17 cellular contexts compared by ENCODE assay signal in the genomic region with DNA sequence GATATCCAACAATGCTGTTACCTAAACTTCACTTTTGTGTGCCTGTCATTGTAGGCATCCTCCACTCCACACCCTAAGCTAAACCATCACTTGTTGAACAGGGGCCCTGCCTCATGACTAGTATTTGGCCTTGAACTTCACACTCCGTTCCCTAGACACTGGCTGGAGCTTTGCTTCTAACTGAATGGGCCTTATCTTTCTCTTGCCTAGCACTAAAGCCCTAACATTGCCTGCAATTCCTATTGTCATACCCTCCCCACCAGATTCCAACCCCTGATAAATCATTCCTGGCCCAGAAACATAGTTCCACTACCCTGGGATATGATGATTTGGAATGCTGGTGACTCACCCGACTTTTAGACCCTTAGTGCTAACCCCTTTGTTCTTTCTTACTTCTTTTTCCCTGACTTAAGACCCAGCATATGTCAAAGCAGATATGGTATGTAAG. TPM values are rescaled to one million over a fixed set of nuclear protein-coding genes. Genes with fewer than 3 reads are reported as not detected.
DNase-seq lines count a peak whose midpoint lies in the region; ATAC-seq and TF ChIP-seq lines count a peak whose summit lies in the region.
"Had no signal": no experiment of that assay in that cellular context is flagged by ENCODE, and none has a peak within 500 bp of the region (broad histone marks: within the 10 kb centered on the region; RNA-seq: fewer than 3 reads in every experiment).

No MANE protein-coding gene starts in this region.

- H3K27me3 Mint-ChIP-seq in immature natural killer cell (ENCODE audit: low read depth in 3 of 3) = no peaks in the 10 kb centered on the region

- no peak overlapping the region for H3K23ac ChIP-seq in neuronal stem cell (ENCODE audit: low read depth, low read length, poor library complexity)

- H3K9me3 ChIP-seq in OCI-LY7 (ENCODE audit: low read length) = no peaks in the 10 kb centered on the region
- no peaks in the 10 kb centered on the region for H3K9me3 ChIP-seq in neuronal stem cell (replicated peaks in 1 of 2; ENCODE audit: control insufficient read depth in 2 of 2, insufficient read depth in 1 of 2, low read depth in 1 of 2, low read length in 2 of 2)
- H3K9me3 ChIP-seq: BE2C, prostate gland, uterus had no signal

- H3K9ac ChIP-seq in neuronal stem cell (ENCODE audit: low read depth, low read length, poor library complexity) = no peak overlapping the region

- H3K27ac Mint-ChIP-seq in immature natural killer cell = no peak overlapping the region
- H3K27ac Mint-ChIP-seq: activated naive CD4-positive, alpha-beta T cell treated with anti-CD3 and anti-CD28 coated beads, Interleukin-2, amount 50 U/mL, for 72 hours had no signal

- no peaks in the 10 kb centered on the region for H3K4me1 Mint-ChIP-seq in immature natural killer cell

- no peak overlapping the region for H3K4me3 ChIP-seq in OCI-LY7 (ENCODE audit: low read depth, low read length, poor library complexity, severe bottlenecking)
- no peak overlapping the region for H3K4me3 ChIP-seq in epithelial cell of proximal tubule (ENCODE audit: low read depth, low read length)
- H3K4me3 ChIP-seq in neuronal stem cell (ENCODE audit: low read length in 2 of 2) = no peak overlapping the region
- H3K4me3 ChIP-seq: prostate gland, uterus had no signal

- H4K8ac ChIP-seq in neuronal stem cell (ENCODE audit: low read depth, low read length) = no peak overlapping the region

- H3K27ac ChIP-seq in OCI-LY7 (ENCODE audit: low read depth, low read length, poor library complexity, severe bottlenecking) (no peak overlapping the region), neuronal stem cell (replicated peaks; ENCODE audit: low read length) (no peak overlapping the region)
- H3K27ac ChIP-seq: HL-60, prostate gland, uterus had no signal

- H2BK5ac ChIP-seq in neuronal stem cell (ENCODE audit: low read length) = no peak overlapping the region

- no peaks in the 10 kb centered on the region for H3K4me1 ChIP-seq in OCI-LY7 (ENCODE audit: insufficient read depth, low read length, poor library complexity, severe bottlenecking)
- peaks cover 6 to 27% of the 10 kb centered on the region in 2 donors for H3K4me1 ChIP-seq in neuronal stem cell (ENCODE audit: control insufficient read depth in 2 of 2, insufficient read depth in 1 of 2, low read depth in 1 of 2, low read length in 2 of 2)
- H3K4me1 ChIP-seq: BE2C, prostate gland had no signal

- H3K36me3 Mint-ChIP-seq in immature natural killer cell = no peaks in the 10 kb centered on the region
- H3K36me3 Mint-ChIP-seq: activated naive CD4-positive, alpha-beta T cell treated with anti-CD3 and anti-CD28 coated beads, Interleukin-2, amount 50 U/mL, for 72 hours had no signal

- H3K9me3 Mint-ChIP-seq in immature natural killer cell = peaks cover 0 to 8% (median 2%) of the 10 kb centered on the region in 6 donors
- H3K9me3 Mint-ChIP-seq: activated naive CD4-positive, alpha-beta T cell treated with anti-CD3 and anti-CD28 coated beads, Interleukin-2, amount 50 U/mL, for 72 hours had no signal

- no peak overlapping the region for H2BK120ac ChIP-seq in neuronal stem cell (ENCODE audit: low read depth, low read length)

- no peak for ATAC-seq in GM18861 (IDR thresholded peaks at IDR 0.05; ENCODE audit: unreplicated experiment)
- ATAC-seq: activated naive CD4-positive, alpha-beta T cell treated with anti-CD3 and anti-CD28 coated beads, Interleukin-2, amount 50 U/mL, for 72 hours had no signal

- CTCF ChIA-PET in OCI-LY7 (lab: Charles Lee; ENCODE audit: unreplicated experiment) = no interaction called here

- no peaks in the 10 kb centered on the region for H3K9me2 ChIP-seq in OCI-LY7 (ENCODE audit: insufficient read depth, low read length)

- H3K14ac ChIP-seq in neuronal stem cell (ENCODE audit: low read length) = no peak overlapping the region

- no peaks in the 10 kb centered on the region for H4K20me1 ChIP-seq in OCI-LY7 (ENCODE audit: insufficient read depth, low read length)

- no peak overlapping the region for H2BK15ac ChIP-seq in neuronal stem cell (ENCODE audit: low read length)

- no peak overlapping the region for H3K4me3 Mint-ChIP-seq in immature natural killer cell

- no peak overlapping the region for H4K91ac ChIP-seq in neuronal stem cell (ENCODE audit: low read depth, low read length, poor library complexity)

- H3K79me2 ChIP-seq in OCI-LY7 (ENCODE audit: insufficient read depth, low read depth, low read length) = no peaks in the 10 kb centered on the region

- H3K27me3 ChIP-seq in neuronal stem cell (ENCODE audit: control insufficient read depth in 3 of 3, insufficient read depth in 3 of 3, low read depth in 1 of 3, low read length in 3 of 3) = no peaks in the 10 kb centered on the region
- H3K27me3 ChIP-seq: BE2C, uterus had no signal

- intact Hi-C loops in OCI-LY7 (cut with micrococcal nuclease; ENCODE audit: unreplicated experiment) = no loop called here

- H3K36me3 ChIP-seq in OCI-LY7 (ENCODE audit: insufficient read depth, low read length) (no peaks in the 10 kb centered on the region), neuronal stem cell (replicated peaks in 1 of 2; ENCODE audit: control insufficient read depth in 2 of 2, insufficient read depth in 2 of 2, low read length in 2 of 2) (no peaks in the 10 kb centered on the region)
- H3K36me3 ChIP-seq: BE2C, prostate gland, uterus had no signal

- H2AK5ac ChIP-seq in neuronal stem cell (ENCODE audit: low read depth, low read length) = no peak overlapping the region

- H2AFZ ChIP-seq in OCI-LY7 (ENCODE audit: low read length) (no peak overlapping the region), neuronal stem cell (ENCODE audit: low read length) (no peak overlapping the region)

- POLR2A ChIA-PET in OCI-LY7 (lab: Charles Lee) = interaction anchor here (0.6 to 0.7 kb wide), 2 partner anchors 80 to 138 kb away, joined by 3 read pairs; no protein-coding TSS in a partner anchor

- no peaks in the 10 kb centered on the region for H3K79me1 ChIP-seq in neuronal stem cell (ENCODE audit: low read depth, low read length)

- no peak overlapping the region for H3K18ac ChIP-seq in neuronal stem cell (ENCODE audit: low read length)

- no peak overlapping the region for H3K4ac ChIP-seq in neuronal stem cell (ENCODE audit: low read length)

- TF ChIP-seq CTCF in OCI-LY7 (conservative IDR thresholded peaks at IDR 0.05; ENCODE audit: low read length) (no peak), epithelial cell of proximal tubule (conservative IDR thresholded peaks at IDR 0.05; ENCODE audit: low read depth, low read length) (no peak)

- H3K4me2 ChIP-seq in OCI-LY7 (ENCODE audit: low read length) = peak overlapping the region; percentile 42; the same call in 1 of the 2 replicates
- H3K4me2 ChIP-seq in neuronal stem cell (ENCODE audit: insufficient read depth, low read length, poor library complexity, severe bottlenecking) = no peak overlapping the region

- no TSS peak for BruUV-seq in OCI-LY7 (replicated peaks; lab: Mats Ljungman, UMichigan)

- DNase-seq in ELF-1 (ENCODE audit: low read depth, low spot score) = peak; percentile 64
- no peak for DNase-seq in OCI-LY7 (ENCODE audit: low spot score)
- DNase-seq in epithelial cell of proximal tubule (ENCODE audit: low read depth) = peak; percentile 67
- peak; percentile 9 for DNase-seq in neuronal stem cell (ENCODE audit: low spot score)
- DNase-seq in NCI-H1436 (lab: John Stamatoyannopoulos, UW) = no peak
- no peak for DNase-seq in immature natural killer cell
- no peak for DNase-seq in RKO (ENCODE audit: low spot score)
- DNase-seq: BE2C; HCEC 1CT; NCI-H1048; NCI-H69; stimulated activated CD4-positive, alpha-beta T cell treated with anti-CD3 and anti-CD28 coated beads, Interleukin-1b, Interleukin-23, amount 100 ng/mL, for 48 hours; uterus had no signal

- no peak overlapping the region for H2BK12ac ChIP-seq in neuronal stem cell (ENCODE audit: low read length)

- no CpG with 5 or more reads among the region's 2 CpGs for WGBS in neuronal stem cell (ENCODE audit: extremely low coverage in 2 of 2, insufficient read length in 2 of 2, insufficient replicate concordance in 1 of 2), 2 donors

RNA-seq across cellular contexts. Expression of a gene that starts 24.2 kb away (rescaled TPM):
- not detected in 2 replicates for total RNA-seq in OCI-LY7 (2014; rRNA removed; shearing (Covaris generic))
- not detected in 2 replicates for total RNA-seq in OCI-LY7 (2022)
- total RNA-seq in epithelial cell of proximal tubule = 58.6 and 121 TPM in 2 replicates
- polyA plus RNA-seq in neuronal stem cell (2013, experiment 1 of 2) = 3.4 TPM
- polyA plus RNA-seq in neuronal stem cell (2013, experiment 2 of 2) = 3.7 TPM
- not detected for polyA plus RNA-seq in immature natural killer cell

Comparison
In these comparisons a context has a peak if more than half of its experiments do, and no peak if none do; other contexts are left out.
1. DNase-seq: peak in ELF-1 (single experiment), epithelial cell of proximal tubule (single experiment) and neuronal stem cell (single experiment); none in OCI-LY7 (single experiment), NCI-H1436 (single experiment), immature natural killer cell (0 of 3) and RKO (single experiment).
2. RNA of a gene that starts 24.2 kb away (total RNA-seq): 58.6 to 121 TPM in epithelial cell of proximal tubule; not detected in OCI-LY7; every median in the first group is over 10 times any median in the second.